In genomic region chr10:74176380-74177139, GRCh38 we compare ENCODE assay signal across 8 cellular contexts. TPM values are rescaled to one million over a fixed set of nuclear protein-coding genes. Genes with fewer than 3 reads are reported as not detected.
DNase-seq lines count a peak whose midpoint lies in the region; TF ChIP-seq lines count a peak whose summit lies in the region.

No MANE protein-coding gene starts in this region.

- DNase-seq in H9: peak; percentile 97
- peak; percentile 98 for DNase-seq in M059J (ENCODE audit: low read depth)
- peak; percentile 99 for DNase-seq in activated effector memory CD4-positive, alpha-beta T cell treated with anti-CD3 and anti-CD28 coated beads, Interleukin-2, amount 50 U/mL, for 16 hours
- peak; percentile 89 for DNase-seq in fibroblast of the conjunctiva (ENCODE audit: low read depth)
- peak; percentile 88 for DNase-seq in nephron progenitor cell

- H3K9me3 Mint-ChIP-seq in H9: no peaks in the 10 kb centered on the region
- H3K9me3 Mint-ChIP-seq in nephron progenitor cell: no peaks in the 10 kb centered on the region
- H3K9me3 Mint-ChIP-seq in stimulated activated naive CD8-positive, alpha-beta T cell treated with anti-CD3 and anti-CD28 coated beads, Interleukin-15, Interleukin-2, amounts not matched to agents 100 ng/mL and 50 ng/mL, for 24 hours: no peaks in the 10 kb centered on the region

- H3K79me1 ChIP-seq in H9 (ENCODE audit: insufficient read depth, low read depth, low read length, poor library complexity, severe bottlenecking): no peaks in the 10 kb centered on the region

- H3T11ph ChIP-seq in H9 (ENCODE audit: low read length): no peak overlapping the region

- H3K23ac ChIP-seq in H9 (ENCODE audit: insufficient read length, low read depth, low read length): no peak overlapping the region

- no peak overlapping the region for H2BK15ac ChIP-seq in H9 (ENCODE audit: low read depth, low read length)

- H3K4me1 Mint-ChIP-seq in H9 (peaks cover 29 to 35% of the 10 kb centered on the region in 2 experiments), nephron progenitor cell (peaks cover 14% of the 10 kb centered on the region)
- peaks cover 49% of the 10 kb centered on the region for H3K4me1 Mint-ChIP-seq in stimulated activated naive CD8-positive, alpha-beta T cell treated with anti-CD3 and anti-CD28 coated beads, Interleukin-15, Interleukin-2, amounts not matched to agents 100 ng/mL and 50 ng/mL, for 24 hours (ENCODE audit: low read depth)

- H3K4me2 ChIP-seq in H9 (ENCODE audit: insufficient read depth, insufficient read length, low read length): peak overlapping the region; percentile 83

- H3K36me3 Mint-ChIP-seq in H9 (ENCODE audit: insufficient read depth in 1 of 3, low read depth in 3 of 3) (peaks cover 0 to 3% (median 0%) of the 10 kb centered on the region in 3 experiments; a peak in 2 of 7 replicates), nephron progenitor cell (ENCODE audit: low read depth) (peaks cover 8% of the 10 kb centered on the region)
- peaks cover 9% of the 10 kb centered on the region for H3K36me3 Mint-ChIP-seq in stimulated activated naive CD8-positive, alpha-beta T cell treated with anti-CD3 and anti-CD28 coated beads, Interleukin-15, Interleukin-2, amounts not matched to agents 100 ng/mL and 50 ng/mL, for 24 hours (ENCODE audit: low read depth)

- no peaks in the 10 kb centered on the region for H3K27me3 ChIP-seq in H9 (ENCODE audit: insufficient read depth, low read length)

- peaks cover 7% of the 10 kb centered on the region for H3K23me2 ChIP-seq in H9 (ENCODE audit: insufficient read length, low read depth, low read length, poor library complexity, severe bottlenecking)

- no peak overlapping the region for H2BK5ac ChIP-seq in H9 (ENCODE audit: insufficient read length, low read length)

- no peaks in the 10 kb centered on the region for H3K36me3 ChIP-seq in ES-I3 (ENCODE audit: insufficient read depth, low read length)

- no peak overlapping the region for H2AFZ ChIP-seq in H9 (ENCODE audit: low read length)

- no peak overlapping the region for H4K8ac ChIP-seq in H9 (replicated peaks; ENCODE audit: insufficient read length, low read depth, low read length)

- TF ChIP-seq CTCF in H9 (conservative IDR thresholded peaks at IDR 0.05): no peak
- no peak for TF ChIP-seq CTCF in nephron progenitor cell (IDR thresholded peaks at IDR 0.05)

- no peak overlapping the region for H2BK120ac ChIP-seq in H9 (ENCODE audit: low read depth, low read length, poor library complexity, severe bottlenecking)

- H3K27ac Mint-ChIP-seq in H9 (peak overlapping the region; percentile 94 to 97 (median 96)), nephron progenitor cell (peak overlapping the region; percentile 77)
- peak overlapping the region; percentile 96 for H3K27ac Mint-ChIP-seq in stimulated activated naive CD8-positive, alpha-beta T cell treated with anti-CD3 and anti-CD28 coated beads, Interleukin-15, Interleukin-2, amounts not matched to agents 100 ng/mL and 50 ng/mL, for 24 hours

- H3K27ac ChIP-seq in H9 (ENCODE audit: insufficient read length, low read depth, low read length): peak overlapping the region; percentile 5

- H3K27me3 Mint-ChIP-seq in H9 (ENCODE audit: low read depth) (no peaks in the 10 kb centered on the region), nephron progenitor cell (ENCODE audit: low read depth, poor library complexity) (no peaks in the 10 kb centered on the region)
- H3K27me3 Mint-ChIP-seq in stimulated activated naive CD8-positive, alpha-beta T cell treated with anti-CD3 and anti-CD28 coated beads, Interleukin-15, Interleukin-2, amounts not matched to agents 100 ng/mL and 50 ng/mL, for 24 hours: no peaks in the 10 kb centered on the region

- H3K4me3 Mint-ChIP-seq in H9 (peak overlapping the region; percentile 89 to 90), nephron progenitor cell (peak overlapping the region; percentile 90)
- peak overlapping the region; percentile 97 for H3K4me3 Mint-ChIP-seq in stimulated activated naive CD8-positive, alpha-beta T cell treated with anti-CD3 and anti-CD28 coated beads, Interleukin-15, Interleukin-2, amounts not matched to agents 100 ng/mL and 50 ng/mL, for 24 hours

- H4K20me1 ChIP-seq in H9 (ENCODE audit: control insufficient read depth, insufficient read depth, insufficient read length): no peaks in the 10 kb centered on the region

- no peak overlapping the region for H3K4ac ChIP-seq in H9 (ENCODE audit: low read depth, low read length)

- peaks cover 2% of the 10 kb centered on the region; the same call in 1 of the 2 replicates for H3K79me2 ChIP-seq in H9 (ENCODE audit: insufficient read depth, low read length)

- no peak overlapping the region for H3K56ac ChIP-seq in H9 (ENCODE audit: insufficient read length, low read depth, low read length)

- peak overlapping the region; percentile 87 for H3K9ac ChIP-seq in ES-I3 (ENCODE audit: low read depth, low read length)
- H3K9ac ChIP-seq in H9 (ENCODE audit: extremely low read depth, insufficient read length, low read length): peak overlapping the region; percentile 60

- H3K14ac ChIP-seq in H9 (ENCODE audit: insufficient read depth, low read length): peak overlapping the region; percentile 83

- no peak overlapping the region for H2BK12ac ChIP-seq in H9 (ENCODE audit: insufficient read length, low read depth, low read length)

- no CpG with 5 or more reads among the region's 72 CpGs for WGBS in H9 (ENCODE audit: extremely low coverage, insufficient read length, low lambda C conversion rate)

- H2BK20ac ChIP-seq in H9 (ENCODE audit: low read depth, low read length, poor library complexity, severe bottlenecking): no peak overlapping the region

- TF ChIP-seq POLR2A in Raji (IDR thresholded peaks at IDR 0.05; ENCODE audit: insufficient read depth, low read depth, low read length): peak; percentile 96

- no peak overlapping the region for H4K91ac ChIP-seq in H9 (ENCODE audit: insufficient read length, low read depth, low read length)

- no peak overlapping the region for H4K5ac ChIP-seq in H9 (ENCODE audit: insufficient read length, low read depth, low read length)

- H2AK5ac ChIP-seq in H9 (ENCODE audit: insufficient read length, low read length): no peak overlapping the region

- H3K4me1 ChIP-seq in ES-I3 (ENCODE audit: insufficient read depth, low read length) (peaks cover 2% of the 10 kb centered on the region; the same call in 1 of the 2 replicates), H9 (ENCODE audit: insufficient read depth, low read length) (peaks cover 7% of the 10 kb centered on the region)

- no peaks in the 10 kb centered on the region for H3K9me3 ChIP-seq in ES-I3 (ENCODE audit: control insufficient read depth, insufficient read depth, low read length)
- no peaks in the 10 kb centered on the region for H3K9me3 ChIP-seq in H9 (ENCODE audit: control insufficient read depth, low read depth, low read length)

- H3K18ac ChIP-seq in H9 (ENCODE audit: insufficient read length, low read depth, low read length): peak overlapping the region; percentile 68

RNA-seq across cellular contexts. Expression of gene ADK, which starts 25.5 kb away (rescaled TPM):
- total RNA-seq in H9 (2021): 26.8 and 28.9 TPM in 2 replicates
- 67.2 and 72.7 TPM in 2 replicates for total RNA-seq in M059J (2014; rRNA removed; shearing (Covaris generic))

RNA-seq across cellular contexts. Expression of gene AP3M1, which starts 25.9 kb away (rescaled TPM):
- total RNA-seq in H9 (2021): 36.7 and 37.4 TPM in 2 replicates
- total RNA-seq in M059J (2014; rRNA removed; shearing (Covaris generic)): 26.4 and 38.6 TPM in 2 replicates

Comparison
In these comparisons a context has a peak if more than half of its experiments do, and no peak if none do; other contexts are left out.
1. Peak in every context shown above with its lines: DNase-seq and H3K27ac ChIP-seq.